In genomic region chr5:172610643-172611042, GRCh38 we compare ENCODE assay signal across 28 cellular contexts.
"Had no signal": no experiment of that assay in that cellular context is flagged by ENCODE, and none has a peak within 500 bp of the region (broad histone marks: within the 10 kb centered on the region; RNA-seq: fewer than 3 reads in every experiment).

No MANE protein-coding gene starts in this region.

- H3K4me1 ChIP-seq: ascending aorta, breast epithelium had no signal

- DNase-seq: activated CD4-positive, alpha-beta memory T cell treated with anti-CD3 and anti-CD28 coated beads for 36 hours; activated CD4-positive, alpha-beta T cell treated with anti-CD3 and anti-CD28 coated beads for 36 hours; activated CD4-positive, alpha-beta T cell treated with anti-CD3 and anti-CD28 coated beads, Interleukin-2, amount 10 ng/mL, durations not matched to agents 24 days and 14 days; activated CD4-positive, CD25-positive, alpha-beta regulatory T cell; activated CD4-positive, CD25-positive, alpha-beta regulatory T cell treated with anti-CD3 and anti-CD28 coated beads, Interleukin-2, amount 50 U/mL, for 72 hours; activated CD8-positive, alpha-beta memory T cell treated with anti-CD3 and anti-CD28 coated beads, Interleukin-2, amount 10 ng/mL, durations not matched to agents 7 days and 5 days; activated CD8-positive, alpha-beta memory T cell treated with anti-CD3 and anti-CD28 coated beads, Interleukin-2, amount 50 U/mL, for 4 hours; activated CD8-positive, alpha-beta T cell treated with anti-CD3 and anti-CD28 coated beads, Interleukin-2, amount 10 ng/mL, durations not matched to agents 7 days and 5 days; activated effector memory CD4-positive, alpha-beta T cell treated with anti-CD3 and anti-CD28 coated beads, Interleukin-2, amount 50 U/mL, for 16 hours; activated naive CD4-positive, alpha-beta T cell treated with anti-CD3 and anti-CD28 coated beads for 36 hours; activated naive CD8-positive, alpha-beta T cell treated with anti-CD3 and anti-CD28 coated beads for 36 hours; activated naive CD8-positive, alpha-beta T cell treated with anti-CD3 and anti-CD28 coated beads, Interleukin-2, amount 50 U/mL, for 24 hours; activated T-cell treated with anti-CD3 and anti-CD28 coated beads, Interleukin-2, amount 50 U/mL, for 1 hour; activated T-cell treated with anti-CD3 and anti-CD28 coated beads, Interleukin-2, amount 50 U/mL, for 48 hours; dorsolateral prefrontal cortex; effector memory CD4-positive, alpha-beta T cell; endodermal cell; foreskin fibroblast; glutamatergic neuron; T-helper 1 cell; T-helper 17 cell; T1000 had no signal

- H3K4me3 ChIP-seq: ascending aorta, breast epithelium, cardiac muscle cell, coronary artery, dorsolateral prefrontal cortex had no signal

- FAIRE-seq: frontal cortex had no signal

- ATAC-seq: activated CD4-positive, alpha-beta T cell treated with anti-CD3 and anti-CD28 coated beads for 36 hours; activated CD8-positive, alpha-beta memory T cell treated with anti-CD3 and anti-CD28 coated beads, Interleukin-2, amount 10 ng/mL, durations not matched to agents 7 days and 5 days; activated CD8-positive, alpha-beta T cell treated with anti-CD3 and anti-CD28 coated beads, Interleukin-2, amount 10 ng/mL, durations not matched to agents 7 days and 5 days; activated naive CD8-positive, alpha-beta T cell treated with anti-CD3 and anti-CD28 coated beads, Interleukin-2, amount 50 U/mL, for 24 hours; esophagus mucosa; T-helper 17 cell had no signal

- H3K27me3 ChIP-seq: ascending aorta, breast epithelium, cardiac muscle cell, dorsolateral prefrontal cortex had no signal

- H3K27ac ChIP-seq: ascending aorta, breast epithelium, cardiac muscle cell, coronary artery, dorsolateral prefrontal cortex had no signal

- H3K36me3 ChIP-seq: ascending aorta, breast epithelium, cardiac muscle cell had no signal
